In genomic region chr15:85005319-85005718, GRCh38 we compare ENCODE assay signal across 21 cellular contexts. TPM values are rescaled to one million over a fixed set of nuclear protein-coding genes. Genes with fewer than 3 reads are reported as not detected.
DNase-seq lines count a peak whose midpoint lies in the region; ATAC-seq and TF ChIP-seq lines count a peak whose summit lies in the region.
"Had no signal": no experiment of that assay in that cellular context is flagged by ENCODE, and none has a peak within 500 bp of the region (broad histone marks: within the 10 kb centered on the region; RNA-seq: fewer than 3 reads in every experiment).

No MANE protein-coding gene starts in this region.

- H3K9me3 ChIP-seq in AG04450 (ENCODE audit: control insufficient read depth, insufficient read depth, low read length) (no peaks in the 10 kb centered on the region), HEK293 (ENCODE audit: control insufficient read depth, insufficient read depth, low read depth, low read length) (no peaks in the 10 kb centered on the region), mesenchymal stem cell (ENCODE audit: control insufficient read depth, low read length) (no peaks in the 10 kb centered on the region), tibial artery (no peaks in the 10 kb centered on the region)

- H3K14ac ChIP-seq in mesenchymal stem cell (ENCODE audit: low read length in 2 of 2): no peak overlapping the region

- POLR2A ChIA-PET in AG04450 (lab: Yijun Ruan, JAX) (no interaction called here), HEK293 (lab: Yijun Ruan, JAX) (no interaction called here)

- H3K9me3 Mint-ChIP-seq in neural crest cell: no peaks in the 10 kb centered on the region
- H3K9me3 Mint-ChIP-seq: activated B cell treated with CpG ODN at 0.5 μM for 24 hours; effector memory CD8-positive, alpha-beta T cell; GM23338; T-helper 2 cell treated with Interferon-gamma antibody and Interleukin-4, amounts not matched to agents 5 μg/mL and 100 μg/mL, for 36 hours had no signal

- no peak overlapping the region for H2AK5ac ChIP-seq in mesenchymal stem cell (ENCODE audit: low read length, severe bottlenecking)

- intact Hi-C loops in tibial artery (cut with DNase I; ENCODE audit: low total_unique reads): no loop called here

- 100% methylated on average over 1 of the region's 2 CpGs for WGBS in mesenchymal stem cell

- H3K18ac ChIP-seq in mesenchymal stem cell (ENCODE audit: low read depth in 1 of 2, low read length in 2 of 2): no peak overlapping the region

- no peak overlapping the region for H2BK15ac ChIP-seq in mesenchymal stem cell (ENCODE audit: low read depth, poor library complexity, severe bottlenecking)

- no peak overlapping the region for H3K4me3 Mint-ChIP-seq in neural crest cell
- H3K4me3 Mint-ChIP-seq: activated B cell treated with CpG ODN at 0.5 μM for 24 hours; activated CD8-positive, alpha-beta T cell treated with anti-CD3 and anti-CD28 coated beads, Interleukin-2, amount 10 ng/mL, durations not matched to agents 7 days and 5 days; effector memory CD8-positive, alpha-beta T cell; GM23338; T-helper 2 cell treated with Interferon-gamma antibody and Interleukin-4, amounts not matched to agents 5 μg/mL and 100 μg/mL, for 36 hours had no signal

- no peak overlapping the region for H3K9ac ChIP-seq in mesenchymal stem cell (ENCODE audit: low read length)

- H3K79me1 ChIP-seq in mesenchymal stem cell (replicated peaks; ENCODE audit: low read length, poor library complexity, severe bottlenecking): peaks cover 46% of the 10 kb centered on the region

- H3K4me1 ChIP-seq in HEK293 (ENCODE audit: control insufficient read depth, insufficient read depth, low read length) (peaks cover 47% of the 10 kb centered on the region), mesenchymal stem cell (ENCODE audit: control insufficient read depth, insufficient read depth, low read depth, low read length) (peaks cover 5% of the 10 kb centered on the region), tibial artery (peaks cover 0 to 92% (median 33%) of the 10 kb centered on the region in 4 donors)

- no peaks in the 10 kb centered on the region for H3K27me3 Mint-ChIP-seq in neural crest cell (ENCODE audit: low read depth)
- H3K27me3 Mint-ChIP-seq: activated B cell treated with CpG ODN at 0.5 μM for 24 hours; effector memory CD8-positive, alpha-beta T cell had no signal

- no peaks in the 10 kb centered on the region; a peak in 1 of 3 replicates for H3K36me3 ChIP-seq in HEK293 (ENCODE audit: control insufficient read depth in 2 of 2, insufficient read depth in 1 of 2, low read length in 2 of 2)
- no peaks in the 10 kb centered on the region for H3K36me3 ChIP-seq in mesenchymal stem cell (ENCODE audit: control insufficient read depth in 1 of 2, insufficient read depth in 2 of 2, low read depth in 1 of 2, low read length in 2 of 2)
- no peaks in the 10 kb centered on the region for H3K36me3 ChIP-seq in tibial artery

- H3K36me3 Mint-ChIP-seq in neural crest cell (ENCODE audit: low read depth): no peaks in the 10 kb centered on the region

- no peak overlapping the region for H2BK12ac ChIP-seq in mesenchymal stem cell (ENCODE audit: low read length in 2 of 2)

- TF ChIP-seq CTCF in AG04450 (IDR thresholded peaks at IDR 0.05; ENCODE audit: low read depth, low read length) (peak; percentile 12; the same call in 1 of the 2 replicates), HEK293 (tag by site-specific recombination; IDR thresholded peaks at IDR 0.05) (no peak), cardiac fibroblast (IDR thresholded peaks at IDR 0.05; ENCODE audit: low read depth, low read length) (no peak), neural crest cell (conservative IDR thresholded peaks at IDR 0.05) (peak; percentile 36), tibial artery (IDR thresholded peaks at IDR 0.05) (no peak)

- no peak overlapping the region for H3K4me2 ChIP-seq in mesenchymal stem cell (ENCODE audit: low read length, poor library complexity, severe bottlenecking)
- H3K4me2 ChIP-seq: GM23338 had no signal

- no peak for ATAC-seq in GM19035 (IDR thresholded peaks at IDR 0.05; ENCODE audit: unreplicated experiment)
- ATAC-seq: activated CD8-positive, alpha-beta T cell treated with anti-CD3 and anti-CD28 coated beads, Interleukin-2, amount 10 ng/mL, durations not matched to agents 7 days and 5 days; effector memory CD8-positive, alpha-beta T cell; GM23338; left ventricle myocardium superior had no signal

- CTCF ChIA-PET in AG04450 (lab: Charles Lee) (interaction anchor here (0.7 kb wide), 1 partner anchor 9 kb away, joined by 4 read pairs; no protein-coding TSS in a partner anchor), HEK293 (lab: Yijun Ruan, JAX) (interaction anchor here (1.2 to 1.5 kb wide), 4 partner anchors 12 to 26 kb away, joined by 3 to 5 read pairs (median 3); no protein-coding TSS in a partner anchor)

- no peak overlapping the region for H2AFZ ChIP-seq in mesenchymal stem cell (ENCODE audit: low read depth, low read length)
- H2AFZ ChIP-seq: GM23338 had no signal

- H4K8ac ChIP-seq in mesenchymal stem cell (ENCODE audit: low read length): no peak overlapping the region

- H3K27ac Mint-ChIP-seq in neural crest cell (ENCODE audit: unreplicated experiment): no peak overlapping the region
- H3K27ac Mint-ChIP-seq: activated B cell treated with CpG ODN at 0.5 μM for 24 hours; activated CD8-positive, alpha-beta T cell treated with anti-CD3 and anti-CD28 coated beads, Interleukin-2, amount 10 ng/mL, durations not matched to agents 7 days and 5 days; effector memory CD8-positive, alpha-beta T cell; GM23338; T-helper 2 cell treated with Interferon-gamma antibody and Interleukin-4, amounts not matched to agents 5 μg/mL and 100 μg/mL, for 36 hours had no signal

- H3K4ac ChIP-seq in mesenchymal stem cell (ENCODE audit: low read depth in 1 of 2, low read length in 2 of 2): no peak overlapping the region

- no peaks in the 10 kb centered on the region for H3K27me3 ChIP-seq in AG04450 (ENCODE audit: control insufficient read depth, insufficient read depth, low read length)
- no peaks in the 10 kb centered on the region for H3K27me3 ChIP-seq in mesenchymal stem cell (ENCODE audit: control insufficient read depth in 1 of 2, insufficient read depth in 1 of 2, low read length in 2 of 2)
- no peaks in the 10 kb centered on the region for H3K27me3 ChIP-seq in tibial artery

- H3K4me3 ChIP-seq in AG04450 (ENCODE audit: low read depth, low read length): no peak overlapping the region
- no peak overlapping the region for H3K4me3 ChIP-seq in HEK293 (ENCODE audit: low read depth, low read length)
- no peak overlapping the region for H3K4me3 ChIP-seq in cardiac fibroblast (replicated peaks in 1 of 2; ENCODE audit: low read depth in 2 of 2, low read length in 2 of 2)
- H3K4me3 ChIP-seq in mesenchymal stem cell (ENCODE audit: insufficient read depth in 1 of 2, low read depth in 1 of 2, low read length in 2 of 2): no peak overlapping the region
- no peak overlapping the region for H3K4me3 ChIP-seq in tibial artery
- H3K4me3 ChIP-seq: GM23338, SK-N-MC had no signal

- no peak overlapping the region for H3K23ac ChIP-seq in mesenchymal stem cell (ENCODE audit: low read length in 2 of 2)

- H3K27ac ChIP-seq in AG04450 (ENCODE audit: low read depth, low read length) (no peak overlapping the region), HEK293 (ENCODE audit: extremely low read depth, low read depth, low read length) (no peak overlapping the region), mesenchymal stem cell (ENCODE audit: low read length, poor library complexity, severe bottlenecking) (no peak overlapping the region), tibial artery (peak overlapping the region in 1 of 2 donors; percentile 45)
- H3K27ac ChIP-seq: SK-N-MC had no signal

- no peaks in the 10 kb centered on the region for H3K4me1 Mint-ChIP-seq in neural crest cell

- H2BK5ac ChIP-seq in mesenchymal stem cell (ENCODE audit: low read depth, low read length, poor library complexity, severe bottlenecking): no peak overlapping the region

- DNase-seq in AG04450 (ENCODE audit: low read depth, low spot score): no peak
- DNase-seq in cardiac fibroblast (ENCODE audit: low read depth in 2 of 2): peak; percentile 19 to 32
- no peak for DNase-seq in neural crest cell (ENCODE audit: low read depth, low spot score)
- DNase-seq in T-helper 9 cell: no peak
- no peak for DNase-seq in mesenchymal stem cell
- DNase-seq in tibial artery: no peak
- DNase-seq: activated B cell treated with CpG ODN at 0.5 μM for 24 hours; activated CD8-positive, alpha-beta T cell treated with anti-CD3 and anti-CD28 coated beads, Interleukin-2, amount 10 ng/mL, durations not matched to agents 7 days and 5 days; activated naive CD4-positive, alpha-beta T cell treated with Interleukin-2 at 50 U/mL for 16 hours; activated T-cell treated with anti-CD3 and anti-CD28 coated beads, Interleukin-2, amount 50 U/mL, for 1 hour; amniotic stem cell; effector memory CD8-positive, alpha-beta T cell; left ventricle myocardium superior; NCI-H187; NCI-H82; stimulated activated CD4-positive, alpha-beta T cell treated with anti-CD3 and anti-CD28 coated beads, Interleukin-12 subunit alpha, Interleukin-12 subunit beta, amount 100 ng/mL, for 4 hours had no signal

- no peak overlapping the region for H4K91ac ChIP-seq in mesenchymal stem cell (ENCODE audit: low read length)

- H2BK120ac ChIP-seq in mesenchymal stem cell (ENCODE audit: low read depth, low read length): no peak overlapping the region

TF ChIP-seq in HEK293, 187 proteins besides CTCF, POLR2A, EP300 and RAD21:
- TF ChIP-seq PRDM6 (tag by site-specific recombination; IDR thresholded peaks at IDR 0.05) (peak; percentile 39; the same call in 1 of the 2 replicates), ZNF221 (tag by site-specific recombination; IDR thresholded peaks at IDR 0.05; ENCODE audit: borderline replicate concordance) (no peak)

RNA-seq across cellular contexts. Expression of gene PDE8A, which starts 23.7 kb away (rescaled TPM):
- polyA plus RNA-seq in AG04450 (2011; rRNA removed): 35.8 and 48.4 TPM in 2 replicates
- polyA minus RNA-seq in AG04450 (2011; rRNA and poly(A)+ RNA removed): 32.8 and 46.0 TPM in 2 replicates
- total RNA-seq in neural crest cell: 7.0 and 8.6 TPM in 2 replicates
- polyA plus RNA-seq in mesenchymal stem cell (2013, experiment 1 of 2): 35.2 TPM
- polyA plus RNA-seq in mesenchymal stem cell (2013, experiment 2 of 2): 34.9 TPM

Comparison
In these comparisons a context has a peak if more than half of its experiments do, and no peak if none do; other contexts are left out.
1. DNase-seq: peak in cardiac fibroblast (2 of 2); none in AG04450 (single experiment), neural crest cell (single experiment), T-helper 9 cell (single experiment), mesenchymal stem cell (single experiment) and tibial artery (0 of 2).
2. CTCF ChIP-seq: peak in AG04450 (single experiment) and neural crest cell (single experiment); none in HEK293 (single experiment), cardiac fibroblast (single experiment) and tibial artery (0 of 2).